22 cellular contexts compared by ENCODE assay signal in the genomic region with DNA sequence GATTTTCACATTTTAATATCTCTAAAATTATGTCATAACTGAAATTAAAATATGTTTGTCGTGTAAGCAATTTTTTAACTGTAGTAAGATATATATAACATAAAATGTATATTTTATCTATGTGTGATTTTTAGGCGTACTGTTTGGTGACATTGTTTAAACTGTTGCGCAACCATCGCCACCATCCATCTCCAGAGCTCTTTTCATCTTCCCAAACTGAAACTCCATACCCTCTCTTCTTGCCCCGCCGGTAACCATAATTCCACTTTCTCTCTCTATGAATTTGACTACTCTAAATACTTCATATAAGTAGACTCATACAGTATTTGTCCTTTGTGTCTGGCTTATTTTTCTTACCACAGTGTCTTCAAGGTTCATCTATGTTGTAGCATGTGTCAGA.
DNase-seq lines count a peak whose midpoint lies in the region; ATAC-seq, FAIRE-seq and TF ChIP-seq lines count a peak whose summit lies in the region.
"Had no signal": no experiment of that assay in that cellular context is flagged by ENCODE, and none has a peak within 500 bp of the region (broad histone marks: within the 10 kb centered on the region; RNA-seq: fewer than 3 reads in every experiment).

No MANE protein-coding gene starts in this region.

- no peak overlapping the region for H2BK120ac ChIP-seq in IMR-90 (ENCODE audit: low read depth, low read length)

- ATAC-seq in A549 (no peak), IMR-90 (ENCODE audit: low read depth) (no peak), K562 (no peak), GM18498 (IDR thresholded peaks at IDR 0.05; ENCODE audit: unreplicated experiment) (no peak)
- ATAC-seq: CD8-positive, alpha-beta T cell had no signal

- POLR2A ChIA-PET in A549 (lab: Yijun Ruan, JAX), result no interaction called here
- POLR2A ChIA-PET in IMR-90 (lab: Charles Lee; ENCODE audit: unreplicated experiment), result no interaction called here
- POLR2A ChIA-PET in K562 (lab: Yijun Ruan, JAX), result no interaction called here

- H3K14ac ChIP-seq in IMR-90 (replicated peaks; ENCODE audit: low read depth, low read length), result no peak overlapping the region

- WGBS in A549 (ENCODE audit: missing lambda C conversion rate), result 64% methylated on average over 6 of the region's 6 CpGs
- WGBS in IMR-90 (ENCODE audit: extremely low coverage in 2 of 2, insufficient read length in 1 of 2), 2 experiments, result no CpG with 5 or more reads among the region's 6 CpGs
- WGBS in K562 (ENCODE audit: insufficient coverage, low coverage, missing lambda C conversion rate), result 2% methylated on average over 6 of the region's 6 CpGs

- H2BK5ac ChIP-seq in IMR-90 (ENCODE audit: low read depth, low read length, poor library complexity, severe bottlenecking), result no peak overlapping the region

- CTCF ChIA-PET in A549 (lab: Yijun Ruan, JAX) (no interaction called here), IMR-90 (lab: Yijun Ruan, JAX) (no interaction called here), K562 (lab: Yijun Ruan, JAX; ENCODE audit: low intra/inter-chr PET ratio) (no interaction called here)

- H3K4ac ChIP-seq in IMR-90 (ENCODE audit: low read depth, low read length), result no peak overlapping the region

- intact Hi-C loops in IMR-90 (cut with micrococcal nuclease), result no loop called here
- intact Hi-C loops in K562 (cut with micrococcal nuclease), result no loop called here

- H3K9ac ChIP-seq in IMR-90 (ENCODE audit: low read depth, low read length) (no peak overlapping the region), K562 (ENCODE audit: insufficient read depth in 1 of 2, low read depth in 2 of 2, low read length in 2 of 2) (no peak overlapping the region)
- H3K9ac ChIP-seq: BLaER1 treated with 17β-estradiol and CSF1 and Interleukin-3, amounts not matched to agents 10 nM and 100 nM had no signal

- TF ChIP-seq EP300 in A549 (IDR thresholded peaks at IDR 0.05) (no peak), K562 (IDR thresholded peaks at IDR 0.05; ENCODE audit: low read length) (no peak)

- FAIRE-seq in A549 (lab: Jason Lieb, UNC), result no peak
- FAIRE-seq in K562 (lab: Jason Lieb, UNC), result no peak
- FAIRE-seq: A204.1, D721Med, G401.6, GM12891, GM18507 had no signal

- no peak overlapping the region for H4K91ac ChIP-seq in IMR-90 (ENCODE audit: insufficient read depth, low read depth, low read length)

- TF ChIP-seq POLR2A in A549 (IDR thresholded peaks at IDR 0.05; ENCODE audit: low read length) (no peak), IMR-90 (IDR thresholded peaks at IDR 0.05; ENCODE audit: low read depth, low read length) (no peak), K562 (conservative IDR thresholded peaks at IDR 0.05) (no peak)

- H4K20me1 ChIP-seq in IMR-90 (ENCODE audit: insufficient read depth, low read length) (no peaks in the 10 kb centered on the region), K562 (replicated peaks; ENCODE audit: control insufficient read depth, insufficient read depth, low read length) (no peaks in the 10 kb centered on the region)
- H4K20me1 ChIP-seq: BLaER1 treated with 17β-estradiol and CSF1 and Interleukin-3, amounts not matched to agents 10 nM and 100 nM had no signal

- H2AK9ac ChIP-seq in IMR-90 (replicated peaks; ENCODE audit: low read depth, low read length, poor library complexity), result no peak overlapping the region

- no peak overlapping the region for H3K4me2 ChIP-seq in A549
- no peak overlapping the region for H3K4me2 ChIP-seq in IMR-90 (ENCODE audit: low read depth, low read length)
- no peak overlapping the region for H3K4me2 ChIP-seq in K562 (ENCODE audit: insufficient read depth, low read length)
- H3K4me2 ChIP-seq: BLaER1 treated with 17β-estradiol and CSF1 and Interleukin-3, amounts not matched to agents 10 nM and 100 nM had no signal

- H2BK15ac ChIP-seq in IMR-90 (ENCODE audit: low read depth, low read length), result no peak overlapping the region

- H2AFZ ChIP-seq in IMR-90 (replicated peaks; ENCODE audit: low read length, poor library complexity) (no peak overlapping the region), K562 (ENCODE audit: low read depth, low read length) (no peak overlapping the region)

- H3K27ac ChIP-seq in A549 (no peak overlapping the region), IMR-90 (ENCODE audit: insufficient read depth, low read length) (no peak overlapping the region), K562 (ENCODE audit: extremely low read depth, low read depth, low read length) (no peak overlapping the region)
- H3K27ac ChIP-seq: BLaER1 treated with 17β-estradiol and CSF1 and Interleukin-3, amounts not matched to agents 10 nM and 100 nM; C4-2B had no signal

- TF ChIP-seq CTCF in A549 (IDR thresholded peaks at IDR 0.05), result no peak
- TF ChIP-seq CTCF in IMR-90 (conservative IDR thresholded peaks at IDR 0.05; ENCODE audit: low read depth, low read length), result no peak
- no peak for TF ChIP-seq CTCF in K562 (IDR thresholded peaks at IDR 0.05 in 2 of 3, conservative IDR thresholded peaks at IDR 0.05 in 1 of 3; ENCODE audit: insufficient read depth in 2 of 3, low read depth in 1 of 3, low read length in 3 of 3)

- H3K9me1 ChIP-seq in IMR-90 (ENCODE audit: insufficient read depth, low read length), result no peaks in the 10 kb centered on the region
- H3K9me1 ChIP-seq in K562 (ENCODE audit: control insufficient read depth, insufficient read depth, low read length), result no peaks in the 10 kb centered on the region

- H3K9me3 ChIP-seq in A549, result no peaks in the 10 kb centered on the region
- H3K9me3 ChIP-seq in IMR-90 (ENCODE audit: control insufficient read depth, insufficient read depth, low read length), result no peaks in the 10 kb centered on the region
- H3K9me3 ChIP-seq in K562 (replicated peaks; ENCODE audit: control insufficient read depth, insufficient read depth, low read depth, low read length), result no peaks in the 10 kb centered on the region
- H3K9me3 ChIP-seq: Caco-2 had no signal

- no peak for TF ChIP-seq RAD21 in A549 (conservative IDR thresholded peaks at IDR 0.05 in 1 of 2, IDR thresholded peaks at IDR 0.05 in 1 of 2)
- no peak for TF ChIP-seq RAD21 in IMR-90 (IDR thresholded peaks at IDR 0.05; ENCODE audit: low read length)
- TF ChIP-seq RAD21 in K562 (CRISPR knock-in tag; conservative IDR thresholded peaks at IDR 0.05 in 1 of 2, IDR thresholded peaks at IDR 0.05 in 1 of 2), result no peak

- BruUV-seq in IMR-90 (replicated peaks; lab: Mats Ljungman, UMichigan) (no TSS peak), K562 (replicated peaks; lab: Mats Ljungman, UMichigan) (no TSS peak)

- no peak overlapping the region for H2BK20ac ChIP-seq in IMR-90 (ENCODE audit: low read depth, low read length)

- no peak for DNase-seq in A549 (ENCODE audit: low read depth in 1 of 2, low spot score in 1 of 2)
- DNase-seq in IMR-90, result no peak
- DNase-seq in K562 (ENCODE audit: extremely low read depth in 1 of 4, low spot score in 3 of 4), result no peak
- DNase-seq in mesenteric fat pad (ENCODE audit: low spot score), result peak; percentile 4
- DNase-seq in NCI-H748 (lab: John Stamatoyannopoulos, UW; ENCODE audit: unreplicated experiment), result no peak
- no peak for DNase-seq in HuH-7.5 (ENCODE audit: low spot score)
- DNase-seq: 8988T; AML-193; Caco-2; Calu3; CD4-positive, alpha-beta T cell; CD8-positive, alpha-beta T cell; DMS79 treated with DMSO at 0.1 percent for 48 hours; GF-D8 had no signal

- no peaks in the 10 kb centered on the region for H3K36me3 ChIP-seq in IMR-90 (ENCODE audit: control insufficient read depth, insufficient read depth, low read length)
- no peaks in the 10 kb centered on the region for H3K36me3 ChIP-seq in K562 (ENCODE audit: control insufficient read depth, insufficient read depth, low read length)
- H3K36me3 ChIP-seq: BLaER1 treated with 17β-estradiol and CSF1 and Interleukin-3, amounts not matched to agents 10 nM and 100 nM had no signal

- no peaks in the 10 kb centered on the region; the same call in 1 of the 2 replicates for H3K27me3 ChIP-seq in IMR-90 (ENCODE audit: control insufficient read depth, insufficient read depth, low read length)
- peaks cover 8 to 29% of the 10 kb centered on the region in 2 experiments; a peak in 4 of 5 replicates for H3K27me3 ChIP-seq in K562 (ENCODE audit: control insufficient read depth in 2 of 2, insufficient read depth in 2 of 2, low read length in 2 of 2)
- H3K27me3 ChIP-seq: BLaER1 treated with 17β-estradiol and CSF1 and Interleukin-3, amounts not matched to agents 10 nM and 100 nM had no signal

- H3K4me3 ChIP-seq in A549, result no peak overlapping the region
- H3K4me3 ChIP-seq in IMR-90 (ENCODE audit: insufficient read depth, low read depth, low read length), result no peak overlapping the region
- no peak overlapping the region for H3K4me3 ChIP-seq in K562
- H3K4me3 ChIP-seq: BLaER1 treated with 17β-estradiol and CSF1 and Interleukin-3, amounts not matched to agents 10 nM and 100 nM had no signal

- dilution Hi-C loops in IMR-90 (cut with HindIII; ENCODE audit: low sequenced_read_pairs, unreplicated experiment), result no loop called here

- H3K79me2 ChIP-seq in K562 (ENCODE audit: control insufficient read depth, insufficient read depth, low read length), result no peaks in the 10 kb centered on the region

- no peak overlapping the region for H4K8ac ChIP-seq in IMR-90 (ENCODE audit: low read depth in 2 of 2, low read length in 2 of 2)

- in situ Hi-C loops in IMR-90 (cut with MboI; ENCODE audit: low sequenced_read_pairs) (no loop called here), K562 (cut with MboI) (no loop called here)

- H3K23ac ChIP-seq in IMR-90 (ENCODE audit: low read depth, low read length), result no peak overlapping the region

- H3K56ac ChIP-seq in IMR-90 (ENCODE audit: extremely low read depth, insufficient read depth, low read length), result no peak overlapping the region

- H4K5ac ChIP-seq in IMR-90 (ENCODE audit: low read depth, low read length), result no peak overlapping the region

- H2AK5ac ChIP-seq in IMR-90 (ENCODE audit: low read depth, low read length), result no peak overlapping the region

- H3K18ac ChIP-seq in IMR-90 (ENCODE audit: low read depth, low read length), result no peak overlapping the region

- no peaks in the 10 kb centered on the region for H3K4me1 ChIP-seq in A549
- H3K4me1 ChIP-seq in IMR-90 (ENCODE audit: control insufficient read depth, insufficient read depth, low read length), result no peaks in the 10 kb centered on the region
- H3K4me1 ChIP-seq in K562 (replicated peaks in 1 of 2; ENCODE audit: control insufficient read depth in 2 of 2, insufficient read depth in 2 of 2, low read length in 2 of 2), result no peaks in the 10 kb centered on the region
- H3K4me1 ChIP-seq: BLaER1 treated with 17β-estradiol and CSF1 and Interleukin-3, amounts not matched to agents 10 nM and 100 nM; Caco-2 had no signal

- no peaks in the 10 kb centered on the region for H3K79me1 ChIP-seq in IMR-90 (ENCODE audit: low read depth in 1 of 2, low read length in 2 of 2)

TF ChIP-seq in A549, 52 proteins besides CTCF, POLR2A, EP300 and RAD21 (continues in another document):
- peak; percentile 64 to 78; a peak in 3 of 4 replicates for TF ChIP-seq CEBPB (IDR thresholded peaks at IDR 0.05)

TF ChIP-seq in IMR-90, 13 proteins besides CTCF, POLR2A, EP300 and RAD21 (continues in another document):
- TF ChIP-seq BHLHE40 (IDR thresholded peaks at IDR 0.05; ENCODE audit: low read depth, low read length) (no peak), CEBPB (IDR thresholded peaks at IDR 0.05; ENCODE audit: low read depth, low read length) (peak; percentile 90), SMC3 (IDR thresholded peaks at IDR 0.05; ENCODE audit: low read depth, low read length) (no peak)

TF ChIP-seq in K562, 482 proteins besides CTCF, POLR2A, EP300 and RAD21 (continues in another document):
- TF ChIP-seq C11orf30 (IDR thresholded peaks at IDR 0.05; ENCODE audit: low read depth), result peak; percentile 22; the same call in 1 of the 2 replicates

Comparison
In these comparisons a context has a peak if more than half of its experiments do, and no peak if none do; other contexts are left out.
1. Of the 35 proteins assayed by ChIP-seq in both K562 and A549: peak only in K562: none; only in A549: none; in both: CEBPB; in neither: 34.